21 cellular contexts compared by ENCODE assay signal in genomic region chr5:179223961-179224360, GRCh38.
"Had no signal": no experiment of that assay in that cellular context is flagged by ENCODE, and none has a peak within 500 bp of the region (broad histone marks: within the 10 kb centered on the region; RNA-seq: fewer than 3 reads in every experiment).

No MANE protein-coding gene starts in this region.

- ATAC-seq: activated CD4-positive, alpha-beta T cell treated with anti-CD3 and anti-CD28 coated beads for 36 hours; naive thymus-derived CD8-positive, alpha-beta T cell; right cardiac atrium; stimulated activated effector memory CD8-positive, alpha-beta T cell treated with anti-CD3 and anti-CD28 coated beads, Interleukin-12 subunit alpha, Interleukin-12 subunit beta, amount 100 ng/mL, for 72 hours; T-cell had no signal

- H3K4me3 Mint-ChIP-seq: activated CD4-positive, alpha-beta T cell treated with anti-CD3 and anti-CD28 coated beads for 36 hours; activated naive CD8-positive, alpha-beta T cell; memory B cell; naive thymus-derived CD8-positive, alpha-beta T cell; neural crest cell; stimulated activated effector memory CD8-positive, alpha-beta T cell treated with anti-CD3 and anti-CD28 coated beads, Interleukin-12 subunit alpha, Interleukin-12 subunit beta, amount 100 ng/mL, for 72 hours; stimulated activated naive CD8-positive, alpha-beta T cell treated with anti-CD3 and anti-CD28 coated beads, Interleukin-15, Interleukin-2, amounts not matched to agents 100 ng/mL and 50 ng/mL, for 24 hours; T-cell; T-helper 2 cell treated with Interferon-gamma antibody and Interleukin-4, amounts not matched to agents 5 μg/mL and 100 μg/mL, for 36 hours had no signal

- H3K36me3 ChIP-seq: colonic mucosa, thyroid gland had no signal

- H3K9me3 ChIP-seq: colonic mucosa, thyroid gland had no signal

- H3K4me2 ChIP-seq: hepatocyte had no signal

- DNase-seq: activated CD4-positive, alpha-beta T cell treated with anti-CD3 and anti-CD28 coated beads for 36 hours; activated CD4-positive, alpha-beta T cell treated with anti-CD3 and anti-CD28 coated beads, Interleukin-2, amount 50 U/mL, for 4 hours; activated CD4-positive, CD25-positive, alpha-beta regulatory T cell; activated T-cell treated with anti-CD3 and anti-CD28 coated beads for 4 hours; anterior cingulate cortex; colonic mucosa; effector CD8-positive, alpha-beta T cell; occipital lobe; stimulated activated CD4-positive, alpha-beta T cell treated with anti-CD3 and anti-CD28 coated beads, Interleukin-4, amount 100 ng/mL, for 24 hours; thyroid gland had no signal

- H3K27me3 ChIP-seq: colonic mucosa, hepatocyte, thyroid gland had no signal

- H3K79me2 ChIP-seq: hepatocyte had no signal

- H3K27ac Mint-ChIP-seq: activated CD4-positive, alpha-beta T cell treated with anti-CD3 and anti-CD28 coated beads for 36 hours; activated naive CD8-positive, alpha-beta T cell; memory B cell; naive thymus-derived CD8-positive, alpha-beta T cell; stimulated activated effector memory CD8-positive, alpha-beta T cell treated with anti-CD3 and anti-CD28 coated beads, Interleukin-12 subunit alpha, Interleukin-12 subunit beta, amount 100 ng/mL, for 72 hours; stimulated activated naive CD8-positive, alpha-beta T cell treated with anti-CD3 and anti-CD28 coated beads, Interleukin-15, Interleukin-2, amounts not matched to agents 100 ng/mL and 50 ng/mL, for 24 hours; T-cell; T-helper 2 cell treated with Interferon-gamma antibody and Interleukin-4, amounts not matched to agents 5 μg/mL and 100 μg/mL, for 36 hours had no signal

- H3K27ac ChIP-seq: colonic mucosa, hepatocyte, skin epidermis, thyroid gland had no signal

- H3K27me3 Mint-ChIP-seq: activated CD4-positive, alpha-beta T cell treated with anti-CD3 and anti-CD28 coated beads for 36 hours; activated naive CD8-positive, alpha-beta T cell; stimulated activated naive CD8-positive, alpha-beta T cell treated with anti-CD3 and anti-CD28 coated beads, Interleukin-15, Interleukin-2, amounts not matched to agents 100 ng/mL and 50 ng/mL, for 24 hours had no signal

- H3K4me1 Mint-ChIP-seq: activated CD4-positive, alpha-beta T cell treated with anti-CD3 and anti-CD28 coated beads for 36 hours; memory B cell; neural crest cell; stimulated activated effector memory CD8-positive, alpha-beta T cell treated with anti-CD3 and anti-CD28 coated beads, Interleukin-12 subunit alpha, Interleukin-12 subunit beta, amount 100 ng/mL, for 72 hours; T-cell had no signal

- H3K9me3 Mint-ChIP-seq: stimulated activated effector memory CD8-positive, alpha-beta T cell treated with anti-CD3 and anti-CD28 coated beads, Interleukin-12 subunit alpha, Interleukin-12 subunit beta, amount 100 ng/mL, for 72 hours had no signal

- H3K36me3 Mint-ChIP-seq: activated naive CD8-positive, alpha-beta T cell; memory B cell; stimulated activated effector memory CD8-positive, alpha-beta T cell treated with anti-CD3 and anti-CD28 coated beads, Interleukin-12 subunit alpha, Interleukin-12 subunit beta, amount 100 ng/mL, for 72 hours; T-cell had no signal

- H2AFZ ChIP-seq: hepatocyte had no signal

- H3K4me1 ChIP-seq: colonic mucosa, thyroid gland had no signal

- H3K4me3 ChIP-seq: colonic mucosa, hepatocyte, skin epidermis, thyroid gland had no signal
